15 cellular contexts compared by ENCODE assay signal in the genomic region with DNA sequence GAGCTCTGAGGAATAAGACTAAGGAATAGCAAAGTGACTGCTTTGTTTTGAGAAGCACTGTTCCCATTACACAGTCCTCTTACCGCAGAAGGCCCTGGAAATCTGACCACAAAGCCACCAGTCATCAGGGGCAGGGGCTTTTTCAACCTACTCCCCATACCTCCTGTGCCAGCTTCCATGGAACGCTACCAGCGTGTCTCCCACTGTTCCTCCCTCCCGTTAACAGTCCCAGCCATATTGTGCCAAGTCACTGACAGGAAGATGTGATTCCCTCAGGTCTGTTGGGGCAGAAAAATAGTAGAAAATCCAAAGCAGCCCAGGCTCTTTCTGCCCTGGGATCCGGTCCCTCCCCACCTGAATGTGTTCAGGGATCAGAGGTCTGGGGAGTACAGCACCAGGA.
"Had no signal": no experiment of that assay in that cellular context is flagged by ENCODE, and none has a peak within 500 bp of the region (broad histone marks: within the 10 kb centered on the region; RNA-seq: fewer than 3 reads in every experiment).

No MANE protein-coding gene starts in this region.

- H3K27me3 ChIP-seq: esophagus muscularis mucosa, testis had no signal

- H3K9me3 ChIP-seq: esophagus muscularis mucosa, testis had no signal

- H3K27ac Mint-ChIP-seq: activated naive CD4-positive, alpha-beta T cell treated with anti-CD3 and anti-CD28 coated beads, Interleukin-2, amount 50 U/mL, for 24 hours; natural killer cell; stimulated activated naive CD8-positive, alpha-beta T cell treated with anti-CD3 and anti-CD28 coated beads, Interleukin-15, Interleukin-2, amounts not matched to agents 100 ng/mL and 50 ng/mL, for 24 hours had no signal

- H3K4me3 ChIP-seq: esophagus muscularis mucosa, testis had no signal

- H3K4me1 ChIP-seq: esophagus muscularis mucosa, testis had no signal

- H3K9me3 Mint-ChIP-seq: activated naive CD4-positive, alpha-beta T cell treated with anti-CD3 and anti-CD28 coated beads, Interleukin-2, amount 50 U/mL, for 24 hours; natural killer cell; stimulated activated naive CD8-positive, alpha-beta T cell treated with anti-CD3 and anti-CD28 coated beads, Interleukin-15, Interleukin-2, amounts not matched to agents 100 ng/mL and 50 ng/mL, for 24 hours had no signal

- DNase-seq: activated CD4-positive, alpha-beta T cell treated with anti-CD3 and anti-CD28 coated beads for 4 hours; activated effector memory CD4-positive, alpha-beta T cell treated with Interleukin-2 at 50 U/mL for 16 hours; activated T-cell treated with anti-CD3 and anti-CD28 coated beads, Interleukin-2, amount 50 U/mL, for 1 hour; cerebellar nuclear complex; mammary epithelial cell; natural killer cell; occipital lobe; stimulated activated CD4-positive, alpha-beta T cell treated with anti-CD3 and anti-CD28 coated beads, Interleukin-4, amount 100 ng/mL, for 1 hour; stimulated activated CD8-positive, alpha-beta memory T cell treated with anti-CD3 and anti-CD28 coated beads, Interleukin-4, amount 100 ng/mL, for 48 hours; T1000; testis had no signal

- H3K4me3 Mint-ChIP-seq: activated naive CD4-positive, alpha-beta T cell treated with anti-CD3 and anti-CD28 coated beads, Interleukin-2, amount 50 U/mL, for 24 hours; natural killer cell; stimulated activated naive CD8-positive, alpha-beta T cell treated with anti-CD3 and anti-CD28 coated beads, Interleukin-15, Interleukin-2, amounts not matched to agents 100 ng/mL and 50 ng/mL, for 24 hours had no signal

- H3K4me1 Mint-ChIP-seq: activated naive CD4-positive, alpha-beta T cell treated with anti-CD3 and anti-CD28 coated beads, Interleukin-2, amount 50 U/mL, for 24 hours; natural killer cell had no signal

- H3K27ac ChIP-seq: esophagus muscularis mucosa, testis, VCaP had no signal

- H3K27me3 Mint-ChIP-seq: activated naive CD4-positive, alpha-beta T cell treated with anti-CD3 and anti-CD28 coated beads, Interleukin-2, amount 50 U/mL, for 24 hours; stimulated activated naive CD8-positive, alpha-beta T cell treated with anti-CD3 and anti-CD28 coated beads, Interleukin-15, Interleukin-2, amounts not matched to agents 100 ng/mL and 50 ng/mL, for 24 hours had no signal
